ENCODE assay signal across 8 cellular contexts in the genomic region with DNA sequence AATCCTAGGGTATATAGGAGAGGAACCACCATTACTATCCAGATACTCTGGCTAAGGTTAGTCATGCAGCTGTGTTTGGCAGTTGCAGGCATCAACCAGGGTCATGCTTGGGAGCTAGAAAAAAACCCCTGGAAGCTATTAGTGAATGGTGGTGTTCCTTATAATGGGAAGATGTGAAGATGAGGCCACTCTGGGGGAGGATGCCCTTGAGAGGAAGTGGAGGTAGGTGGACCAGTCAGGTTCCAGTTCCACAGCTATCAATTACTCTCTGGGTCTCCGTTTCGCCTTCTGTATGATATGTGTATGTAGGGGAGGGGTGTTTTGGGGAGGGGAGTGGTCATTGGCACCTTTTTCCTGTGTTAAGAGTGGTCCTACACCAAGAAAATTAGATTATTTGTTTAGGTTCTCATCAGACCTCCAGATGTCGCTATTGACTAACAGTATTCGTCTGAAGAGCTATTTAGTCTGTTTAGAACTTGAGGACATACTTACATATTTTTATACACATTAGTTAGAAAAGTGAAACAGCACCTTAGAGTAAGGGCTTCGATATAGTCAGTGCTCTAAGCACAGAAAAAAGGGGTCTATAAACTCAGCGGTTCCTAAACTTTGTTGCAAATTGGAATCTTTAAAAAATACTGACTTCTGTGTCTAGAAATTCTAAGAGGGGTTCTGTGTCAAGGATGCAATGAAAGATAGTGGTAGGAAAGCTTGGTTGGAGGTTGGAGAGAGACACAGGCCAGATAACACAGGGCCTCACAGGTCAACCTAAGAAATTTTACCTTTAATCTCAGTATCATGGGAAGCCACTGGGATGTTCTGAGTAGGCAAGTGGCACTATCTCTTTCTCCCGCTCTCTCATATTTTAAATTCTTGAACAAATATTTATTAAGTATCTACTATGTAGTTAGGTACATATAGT. TPM values are rescaled to one million over a fixed set of nuclear protein-coding genes. Genes with fewer than 3 reads are reported as not detected.
A peak's percentile ranks its signal among the peaks of the same experiment; 100 is the strongest.
DNase-seq lines count a peak whose midpoint lies in the region; ATAC-seq and TF ChIP-seq lines count a peak whose summit lies in the region.

No MANE protein-coding gene starts in this region.

- H3K27me3 Mint-ChIP-seq in CD4-positive, alpha-beta T cell = peaks cover 4% of the 10 kb centered on the region

- H3K36me3 Mint-ChIP-seq in CD4-positive, alpha-beta T cell (ENCODE audit: low read depth) = no peaks in the 10 kb centered on the region

- H3K4me3 Mint-ChIP-seq in CD4-positive, alpha-beta T cell = no peak overlapping the region

- no peak for TF ChIP-seq POLR2A in transverse colon (IDR thresholded peaks at IDR 0.05)

- no peak overlapping the region for H2AFZ ChIP-seq in mammary epithelial cell (ENCODE audit: low read depth, low read length)

- POLR2A ChIA-PET in CD4-positive, alpha-beta T cell (lab: Charles Lee) = interaction anchor here (0.6 to 1.6 kb wide), 6 partner anchors 9 to 632 kb away, joined by 3 to 14 read pairs (median 4); a partner anchor contains a TSS

- no peaks in the 10 kb centered on the region for H3K9me3 ChIP-seq in CD4-positive, alpha-beta T cell (ENCODE audit: control insufficient read depth, low read length)
- H3K9me3 ChIP-seq in mammary epithelial cell (replicated peaks; ENCODE audit: insufficient read depth, low read length) (no peaks in the 10 kb centered on the region), transverse colon (no peaks in the 10 kb centered on the region)

- H3K4me3 ChIP-seq in mammary epithelial cell (replicated peaks in 1 of 3; ENCODE audit: insufficient read depth in 1 of 3, low read depth in 2 of 3, low read length in 3 of 3) (no peak overlapping the region), transverse colon (no peak overlapping the region)

- no peak overlapping the region for H3K27ac Mint-ChIP-seq in CD4-positive, alpha-beta T cell

- in situ Hi-C loops in mammary epithelial cell (cut with MboI; ENCODE audit: low sequenced_read_pairs in 2 of 2) = loop anchor here (5.0 to 25.0 kb wide), 3 partner anchors 152 to 367 kb away; no protein-coding TSS in a partner anchor
- in situ Hi-C loops in transverse colon (cut with MboI; ENCODE audit: low pct_ligation_motif_present in 1 of 4, low pct_unique_long_range_greater_than_20kb in 1 of 4, low sequenced_read_pairs in 3 of 4) = loop anchor here (5.0 to 25.0 kb wide), 4 partner anchors 154 to 367 kb away; no protein-coding TSS in a partner anchor

- dilution Hi-C loops in mammary epithelial cell (cut with HindIII; ENCODE audit: low sequenced_read_pairs) = no loop called here

- H3K9ac ChIP-seq in mammary epithelial cell (ENCODE audit: insufficient read depth, low read length) = no peak overlapping the region

- ATAC-seq in CD4-positive, alpha-beta T cell (ENCODE audit: poor library complexity) = peak; percentile 81
- peak; percentile 86 for ATAC-seq in GM19035 (IDR thresholded peaks at IDR 0.05; ENCODE audit: unreplicated experiment)
- ATAC-seq in GM21515 (IDR thresholded peaks at IDR 0.05; ENCODE audit: unreplicated experiment) = no peak

- no peaks in the 10 kb centered on the region for H3K36me3 ChIP-seq in mammary epithelial cell (ENCODE audit: insufficient read depth, low read length)
- no peaks in the 10 kb centered on the region for H3K36me3 ChIP-seq in transverse colon

- no peaks in the 10 kb centered on the region for H3K4me1 ChIP-seq in mammary epithelial cell (ENCODE audit: insufficient read depth, low read length)
- peaks cover 0 to 3% (median 0%) of the 10 kb centered on the region in 4 donors for H3K4me1 ChIP-seq in transverse colon

- intact Hi-C loops in CD4-positive, alpha-beta T cell (cut with DNase I, micrococcal nuclease) = loop anchor here (1.0 to 10.0 kb wide), 9 partner anchors 126 to 1644 kb away; a partner anchor contains a TSS
- intact Hi-C loops in mammary epithelial cell (cut with micrococcal nuclease) (loop anchor here (1.0 to 5.0 kb wide), 4 partner anchors 153 to 362 kb away; no protein-coding TSS in a partner anchor), transverse colon (cut with DNase I; ENCODE audit: low total_unique reads) (loop anchor here (2.0 kb wide), 1 partner anchor 152 kb away; no protein-coding TSS in a partner anchor)

- peak; percentile 73 for TF ChIP-seq CTCF in CD4-positive, alpha-beta T cell (IDR thresholded peaks at IDR 0.05)
- TF ChIP-seq CTCF in mammary epithelial cell (conservative IDR thresholded peaks at IDR 0.05 in 1 of 2, IDR thresholded peaks at IDR 0.05 in 1 of 2; ENCODE audit: extremely low read depth in 1 of 2, insufficient read depth in 1 of 2, low read depth in 1 of 2, low read length in 2 of 2) (peak; percentile 51 to 57), transverse colon (IDR thresholded peaks at IDR 0.05) (peak; percentile 49 to 64 (median 57))

- DNase-seq in CD4-positive, alpha-beta T cell = no peak
- DNase-seq in HuH-7 (ENCODE audit: low spot score) (peak; percentile 35), NOMO-1 (lab: John Stamatoyannopoulos, UW; ENCODE audit: unreplicated experiment in 2 of 2) (peak; percentile 7 to 72), mammary epithelial cell (peak; percentile 35), kidney tubule cell (ENCODE audit: low spot score) (peak; percentile 67), transverse colon (no peak)

- H3K79me2 ChIP-seq in mammary epithelial cell (ENCODE audit: insufficient read depth, low read length) = no peaks in the 10 kb centered on the region

- whole genome bisulfite sequencing in mammary epithelial cell (ENCODE audit: low coverage, missing lambda C conversion rate) = 41% methylated on average over 4 of the region's 7 CpGs
- 14 to 21% methylated on average over 7 of the region's 7 CpGs for WGBS in transverse colon (ENCODE audit: low coverage in 1 of 2), 2 donors

- CTCF ChIA-PET in CD4-positive, alpha-beta T cell (lab: Charles Lee) = interaction anchor here (0.6 to 1.5 kb wide), 18 partner anchors 9 to 688 kb away, joined by 3 to 10 read pairs (median 4); a partner anchor contains a TSS
- CTCF ChIA-PET in mammary epithelial cell (lab: Charles Lee; ENCODE audit: low non-redundant PET) = interaction anchor here (0.7 kb wide), 1 partner anchor 10 kb away, joined by 9 read pairs; no protein-coding TSS in a partner anchor

- H3K27me3 ChIP-seq in CD4-positive, alpha-beta T cell (ENCODE audit: control insufficient read depth, insufficient read depth, low read length) = no peaks in the 10 kb centered on the region
- H3K27me3 ChIP-seq in mammary epithelial cell (ENCODE audit: insufficient read depth, low read length) = no peaks in the 10 kb centered on the region
- H3K27me3 ChIP-seq in transverse colon = no peaks in the 10 kb centered on the region

- H4K20me1 ChIP-seq in mammary epithelial cell (ENCODE audit: insufficient read depth, low read length) = no peaks in the 10 kb centered on the region

- no peak overlapping the region for H3K4me2 ChIP-seq in mammary epithelial cell (ENCODE audit: insufficient read depth, low read depth, low read length)

- H3K4me1 Mint-ChIP-seq in CD4-positive, alpha-beta T cell (ENCODE audit: low read depth) = no peaks in the 10 kb centered on the region

- no peak for TF ChIP-seq EP300 in transverse colon (IDR thresholded peaks at IDR 0.05; ENCODE audit: low read depth)

- H3K9me3 Mint-ChIP-seq in CD4-positive, alpha-beta T cell = no peaks in the 10 kb centered on the region

- H3K27ac ChIP-seq in CD4-positive, alpha-beta T cell (ENCODE audit: low read depth, low read length) = no peak overlapping the region
- H3K27ac ChIP-seq in mammary epithelial cell (ENCODE audit: insufficient read depth, low read depth, low read length) = no peak overlapping the region
- H3K27ac ChIP-seq in transverse colon = no peak overlapping the region

- BruUV-seq in mammary epithelial cell (replicated peaks; lab: Mats Ljungman, UMichigan) = no TSS peak

RNA-seq across cellular contexts. Expression of a gene that starts 9.1 kb away (rescaled TPM):
- 1 to 10 TPM; 5.5 TPM for total RNA-seq in CD4-positive, alpha-beta T cell
- 10 to 100 TPM; 11.9 to 21.2 TPM for total RNA-seq in mammary epithelial cell
- 11.0 TPM for polyA plus RNA-seq in mammary epithelial cell
- 15.5 TPM for polyA minus RNA-seq in mammary epithelial cell
- 10 to 100 TPM in 3 of 4 donors, 1 to 10 TPM in 1; 10.0 to 20.2 (median 17.9) TPM for total RNA-seq in transverse colon

RNA-seq across cellular contexts. Expression of a gene that starts 34.0 kb away (rescaled TPM):
- total RNA-seq in CD4-positive, alpha-beta T cell = 1 to 10 TPM; 3.3 to 3.6 TPM
- total RNA-seq in mammary epithelial cell = 10 to 100 TPM; 23.3 to 25.5 TPM
- 5.8 TPM for polyA plus RNA-seq in mammary epithelial cell
- 4.8 TPM for polyA minus RNA-seq in mammary epithelial cell
- 10 to 100 TPM in 2 of 4 donors, 1 to 10 TPM in 2; 3.0 to 13.5 (median 7.2) TPM for total RNA-seq in transverse colon

Comparison
In these comparisons a context has a peak if more than half of its experiments do, and no peak if none do; other contexts are left out.
1. DNase-seq: peak in HuH-7 (single experiment), NOMO-1 (2 of 2), mammary epithelial cell (single experiment) and kidney tubule cell (single experiment); none in CD4-positive, alpha-beta T cell (0 of 10) and transverse colon (single experiment).
2. Peak in every context shown above with its lines, with median percentiles within 50 percentile points of each other: CTCF ChIP-seq.